ENCODE assay signal across 25 cellular contexts in the genomic region with DNA sequence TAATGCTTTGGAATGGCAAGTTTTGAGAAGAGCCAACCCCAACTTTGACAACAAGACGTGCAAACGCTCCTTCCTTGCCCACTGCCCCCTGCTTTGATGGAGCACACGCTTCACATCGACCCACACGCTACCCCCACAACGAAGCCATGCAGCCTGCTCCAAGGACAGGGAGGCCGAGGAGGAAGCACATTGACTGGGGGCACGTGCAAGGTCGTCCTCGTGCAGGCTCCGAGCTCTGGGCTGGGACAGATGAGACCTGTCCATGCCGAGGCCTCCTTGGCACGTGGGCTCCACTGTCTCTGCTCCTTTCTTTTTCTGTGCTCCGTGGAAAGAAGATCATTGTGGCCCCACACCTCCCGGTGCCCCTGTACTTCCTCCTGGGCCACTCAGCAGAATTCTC.
"Had no signal": no experiment of that assay in that cellular context is flagged by ENCODE, and none has a peak within 500 bp of the region (broad histone marks: within the 10 kb centered on the region; RNA-seq: fewer than 3 reads in every experiment).

No MANE protein-coding gene starts in this region.

- DNase-seq: activated CD4-positive, alpha-beta T cell treated with anti-CD3 and anti-CD28 coated beads for 4 hours; activated CD4-positive, alpha-beta T cell treated with anti-CD3 and anti-CD28 coated beads, Interleukin-2, amount 50 U/mL, for 4 hours; activated naive CD4-positive, alpha-beta T cell; activated T-cell treated with anti-CD3 and anti-CD28 coated beads for 4 hours; activated T-cell treated with anti-CD3 and anti-CD28 coated beads, Interleukin-2, amount 50 U/mL, for 72 hours; aorta; cerebellar nuclear complex; gastrocnemius medialis; glutamatergic neuron; midbrain; naive thymus-derived CD4-positive, alpha-beta T cell; right lobe of liver; stimulated activated CD4-positive, alpha-beta T cell treated with anti-CD3 and anti-CD28 coated beads, Interleukin-4, amount 100 ng/mL, for 24 hours; T-helper 1 cell; upper lobe of left lung had no signal

- H3K36me3 ChIP-seq: cardiac muscle cell, gastrocnemius medialis, right lobe of liver, upper lobe of left lung, vagina had no signal

- H3K27me3 Mint-ChIP-seq: stimulated activated naive CD8-positive, alpha-beta T cell treated with anti-CD3 and anti-CD28 coated beads, Interleukin-15, Interleukin-2, amounts not matched to agents 100 ng/mL and 50 ng/mL, for 24 hours had no signal

- H3K4me1 Mint-ChIP-seq: naive thymus-derived CD4-positive, alpha-beta T cell; stimulated activated effector memory CD8-positive, alpha-beta T cell treated with anti-CD3 and anti-CD28 coated beads, Interleukin-12 subunit alpha, Interleukin-12 subunit beta, amount 100 ng/mL, for 72 hours had no signal

- H3K4me3 Mint-ChIP-seq: activated T-cell treated with anti-CD3 and anti-CD28 coated beads, Interleukin-2, amount 50 U/mL, for 72 hours; naive thymus-derived CD4-positive, alpha-beta T cell; neural crest cell; stimulated activated effector memory CD8-positive, alpha-beta T cell treated with anti-CD3 and anti-CD28 coated beads, Interleukin-12 subunit alpha, Interleukin-12 subunit beta, amount 100 ng/mL, for 72 hours; stimulated activated naive CD8-positive, alpha-beta T cell treated with anti-CD3 and anti-CD28 coated beads, Interleukin-15, Interleukin-2, amounts not matched to agents 100 ng/mL and 50 ng/mL, for 24 hours; T-helper 2 cell treated with Interferon-gamma antibody and Interleukin-4, amounts not matched to agents 5 μg/mL and 100 μg/mL, for 36 hours had no signal

- H3K27ac Mint-ChIP-seq: activated naive CD4-positive, alpha-beta T cell treated with anti-CD3 and anti-CD28 coated beads, Interleukin-2, amount 50 U/mL, for 72 hours; activated T-cell treated with anti-CD3 and anti-CD28 coated beads, Interleukin-2, amount 50 U/mL, for 72 hours; stimulated activated effector memory CD8-positive, alpha-beta T cell treated with anti-CD3 and anti-CD28 coated beads, Interleukin-12 subunit alpha, Interleukin-12 subunit beta, amount 100 ng/mL, for 72 hours; stimulated activated naive CD8-positive, alpha-beta T cell treated with anti-CD3 and anti-CD28 coated beads, Interleukin-15, Interleukin-2, amounts not matched to agents 100 ng/mL and 50 ng/mL, for 24 hours; T-helper 2 cell treated with Interferon-gamma antibody and Interleukin-4, amounts not matched to agents 5 μg/mL and 100 μg/mL, for 36 hours had no signal

- ATAC-seq: activated naive CD4-positive, alpha-beta T cell treated with anti-CD3 and anti-CD28 coated beads, Interleukin-2, amount 50 U/mL, for 72 hours; activated T-cell treated with anti-CD3 and anti-CD28 coated beads, Interleukin-2, amount 50 U/mL, for 72 hours; body of pancreas; gastrocnemius medialis; naive thymus-derived CD4-positive, alpha-beta T cell; right lobe of liver; stimulated activated effector memory CD8-positive, alpha-beta T cell treated with anti-CD3 and anti-CD28 coated beads, Interleukin-12 subunit alpha, Interleukin-12 subunit beta, amount 100 ng/mL, for 72 hours had no signal

- H3K9me3 Mint-ChIP-seq: activated naive CD4-positive, alpha-beta T cell treated with anti-CD3 and anti-CD28 coated beads, Interleukin-2, amount 50 U/mL, for 72 hours; activated T-cell treated with anti-CD3 and anti-CD28 coated beads, Interleukin-2, amount 50 U/mL, for 72 hours; neural crest cell; stimulated activated effector memory CD8-positive, alpha-beta T cell treated with anti-CD3 and anti-CD28 coated beads, Interleukin-12 subunit alpha, Interleukin-12 subunit beta, amount 100 ng/mL, for 72 hours; stimulated activated naive CD8-positive, alpha-beta T cell treated with anti-CD3 and anti-CD28 coated beads, Interleukin-15, Interleukin-2, amounts not matched to agents 100 ng/mL and 50 ng/mL, for 24 hours; T-helper 2 cell treated with Interferon-gamma antibody and Interleukin-4, amounts not matched to agents 5 μg/mL and 100 μg/mL, for 36 hours had no signal

- H3K4me1 ChIP-seq: body of pancreas, gastrocnemius medialis, upper lobe of left lung, vagina had no signal

- H3K27ac ChIP-seq: body of pancreas, cardiac muscle cell, coronary artery, gastrocnemius medialis, right lobe of liver, skin epidermis, upper lobe of left lung, vagina had no signal

- H3K27me3 ChIP-seq: body of pancreas, gastrocnemius medialis, right lobe of liver, upper lobe of left lung, vagina had no signal

- H3K4me3 ChIP-seq: body of pancreas, cardiac muscle cell, coronary artery, gastrocnemius medialis, right lobe of liver, skin epidermis, upper lobe of left lung, vagina had no signal

- H3K36me3 Mint-ChIP-seq: activated naive CD4-positive, alpha-beta T cell treated with anti-CD3 and anti-CD28 coated beads, Interleukin-2, amount 50 U/mL, for 72 hours; naive thymus-derived CD4-positive, alpha-beta T cell; stimulated activated effector memory CD8-positive, alpha-beta T cell treated with anti-CD3 and anti-CD28 coated beads, Interleukin-12 subunit alpha, Interleukin-12 subunit beta, amount 100 ng/mL, for 72 hours had no signal

- H3K9me3 ChIP-seq: body of pancreas, gastrocnemius medialis, right lobe of liver, upper lobe of left lung, vagina had no signal
